ENCODE assay signal across 27 cellular contexts in genomic region chr1:81511281-81511680, GRCh38.
"Had no signal": no experiment of that assay in that cellular context is flagged by ENCODE, and none has a peak within 500 bp of the region (broad histone marks: within the 10 kb centered on the region; RNA-seq: fewer than 3 reads in every experiment).

No MANE protein-coding gene starts in this region.

- H3K4me3 ChIP-seq: adrenal gland, breast epithelium, coronary artery, dorsolateral prefrontal cortex had no signal

- H3K4me1 ChIP-seq: adrenal gland, breast epithelium had no signal

- ATAC-seq: activated CD4-positive, CD25-positive, alpha-beta regulatory T cell treated with anti-CD3 and anti-CD28 coated beads, Interleukin-2, amount 50 U/mL, for 24 hours; activated CD8-positive, alpha-beta memory T cell treated with anti-CD3 and anti-CD28 coated beads, Interleukin-2, amount 10 ng/mL, durations not matched to agents 7 days and 5 days; activated CD8-positive, alpha-beta T cell treated with anti-CD3 and anti-CD28 coated beads, Interleukin-2, amount 10 ng/mL, durations not matched to agents 7 days and 5 days; activated naive CD8-positive, alpha-beta T cell treated with anti-CD3 and anti-CD28 coated beads, Interleukin-2, amount 50 U/mL, for 24 hours; T-helper 17 cell had no signal

- H3K27me3 ChIP-seq: adrenal gland, breast epithelium, dorsolateral prefrontal cortex had no signal

- H3K27ac ChIP-seq: adrenal gland, breast epithelium, coronary artery, dorsolateral prefrontal cortex, WERI-Rb-1 had no signal

- H3K36me3 ChIP-seq: adrenal gland, breast epithelium, WERI-Rb-1 had no signal

- DNase-seq: activated B cell treated with CpG ODN at 0.5 μM for 24 hours; activated CD4-positive, alpha-beta memory T cell treated with anti-CD3 and anti-CD28 coated beads for 36 hours; activated CD4-positive, alpha-beta T cell treated with anti-CD3 and anti-CD28 coated beads, Interleukin-2, amount 10 ng/mL, durations not matched to agents 24 days and 14 days; activated CD8-positive, alpha-beta memory T cell treated with anti-CD3 and anti-CD28 coated beads, Interleukin-2, amount 10 ng/mL, durations not matched to agents 7 days and 5 days; activated CD8-positive, alpha-beta memory T cell treated with anti-CD3 and anti-CD28 coated beads, Interleukin-2, amount 50 U/mL, for 4 hours; activated CD8-positive, alpha-beta T cell treated with anti-CD3 and anti-CD28 coated beads, Interleukin-2, amount 10 ng/mL, durations not matched to agents 7 days and 5 days; activated effector memory CD4-positive, alpha-beta T cell treated with anti-CD3 and anti-CD28 coated beads, Interleukin-2, amount 50 U/mL, for 16 hours; activated naive CD4-positive, alpha-beta T cell treated with anti-CD3 and anti-CD28 coated beads for 36 hours; activated naive CD8-positive, alpha-beta T cell treated with anti-CD3 and anti-CD28 coated beads for 36 hours; activated naive CD8-positive, alpha-beta T cell treated with anti-CD3 and anti-CD28 coated beads, Interleukin-2, amount 50 U/mL, for 24 hours; activated T-cell treated with anti-CD3 and anti-CD28 coated beads, Interleukin-2, amount 50 U/mL, for 1 hour; activated T-cell treated with anti-CD3 and anti-CD28 coated beads, Interleukin-2, amount 50 U/mL, for 48 hours; adrenal gland; amygdala; aorta; dorsolateral prefrontal cortex; effector memory CD4-positive, alpha-beta T cell; endodermal cell; foreskin fibroblast; head of caudate nucleus; T-helper 1 cell; T-helper 17 cell; T1000; WERI-Rb-1 had no signal

- H3K9me3 ChIP-seq: adrenal gland, breast epithelium had no signal
